ENCODE assay signal across 8 cellular contexts in the genomic region with DNA sequence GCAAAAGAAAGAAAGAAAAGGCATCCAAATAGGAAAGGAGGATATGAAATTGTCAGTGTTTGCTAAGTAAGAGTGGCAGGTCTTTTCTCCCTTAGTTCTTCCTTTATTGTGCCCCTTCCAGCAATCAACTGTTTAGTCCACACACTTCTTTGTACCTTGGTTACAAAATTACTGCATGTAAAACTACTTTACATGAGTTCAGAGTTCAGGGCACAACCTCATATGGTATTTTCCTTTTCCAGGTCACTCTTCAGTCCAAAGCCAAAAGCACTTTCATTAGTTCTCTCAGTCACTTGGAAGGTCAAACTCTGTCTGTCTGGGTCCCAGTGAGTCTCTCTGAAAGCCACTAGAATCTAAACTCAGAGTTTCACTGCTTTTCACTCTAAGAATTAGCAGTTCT.
"Had no signal": no experiment of that assay in that cellular context is flagged by ENCODE, and none has a peak within 500 bp of the region (broad histone marks: within the 10 kb centered on the region; RNA-seq: fewer than 3 reads in every experiment).

No MANE protein-coding gene starts in this region.

- DNase-seq: GDM1, GF-D8 had no signal

- H3K4me3 ChIP-seq: GM12878 had no signal

- FAIRE-seq: G401.6, GM12878, GM12891, GM12892, GM18507, GM19239 had no signal

- ATAC-seq: GM12878 had no signal
